ENCODE assay signal across 8 cellular contexts in the genomic region with DNA sequence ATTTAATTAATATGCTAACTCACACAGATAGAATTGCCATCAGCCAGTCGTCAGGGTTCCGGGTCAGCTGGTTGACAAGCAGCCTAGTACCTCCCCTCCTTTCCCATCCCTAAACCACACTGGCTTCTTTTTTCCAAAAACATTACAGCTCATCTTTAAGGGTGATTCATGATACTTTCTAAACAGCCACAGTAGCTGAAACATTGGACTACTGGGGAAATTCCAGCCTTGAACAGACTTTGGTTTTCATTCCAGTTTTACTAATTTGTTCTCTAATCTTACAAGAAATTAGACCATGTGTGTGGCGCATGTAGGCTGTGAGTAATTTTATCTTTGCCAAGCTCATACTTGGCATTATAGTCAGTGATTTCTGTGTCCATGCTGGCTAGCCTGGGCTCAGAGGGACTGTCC.
A peak's percentile ranks its signal among the peaks of the same experiment; 100 is the strongest.
DNase-seq lines count a peak whose midpoint lies in the region; ATAC-seq and TF ChIP-seq lines count a peak whose summit lies in the region.

No MANE protein-coding gene starts in this region.

- H3K36me3 ChIP-seq in brain microvascular endothelial cell (replicated peaks), result no peaks in the 10 kb centered on the region

- TF ChIP-seq CTCF in AG04449 (IDR thresholded peaks at IDR 0.05; ENCODE audit: insufficient read depth, low read length, missing control alignments) (no peak), brain microvascular endothelial cell (IDR thresholded peaks at IDR 0.05; ENCODE audit: low read depth, low read length, missing control alignments) (no peak)

- H3K27me3 ChIP-seq in brain microvascular endothelial cell (replicated peaks), result no peaks in the 10 kb centered on the region

- H3K4me3 ChIP-seq in AG04449 (ENCODE audit: low read depth, low read length), result no peak overlapping the region
- H3K4me3 ChIP-seq in brain microvascular endothelial cell (ENCODE audit: low read depth, low read length), result no peak overlapping the region

- DNase-seq in AG04449 (ENCODE audit: low read depth, low spot score) (peak; percentile 63), brain microvascular endothelial cell (peak; percentile 78), lung microvascular endothelial cell (ENCODE audit: low read depth in 2 of 2) (peak; percentile 38 to 69), SW480 (ENCODE audit: low spot score) (no peak), SIG-M5 (lab: John Stamatoyannopoulos, UW) (no peak), NOMO-1 (lab: John Stamatoyannopoulos, UW; ENCODE audit: unreplicated experiment in 2 of 2) (no peak)

- POLR2A ChIA-PET in AG04449 (lab: Yijun Ruan, JAX), result interaction anchor here (1.0 kb wide), 2 partner anchors 24 to 71 kb away, joined by 3 read pairs; no protein-coding TSS in a partner anchor

- peak overlapping the region; percentile 54 for H3K27ac ChIP-seq in brain microvascular endothelial cell

- CTCF ChIA-PET in AG04449 (lab: Yijun Ruan, JAX), result no interaction called here

- in situ Hi-C loops in brain microvascular endothelial cell (cut with HindIII; ENCODE audit: low pct_ligation_motif_present, low sequenced_read_pairs), result no loop called here

- peak; percentile 73 for ATAC-seq in HG02610 (IDR thresholded peaks at IDR 0.05; ENCODE audit: unreplicated experiment)
- ATAC-seq in GM19328 (IDR thresholded peaks at IDR 0.05; ENCODE audit: unreplicated experiment), result no peak

Comparison
In these comparisons a context has a peak if more than half of its experiments do, and no peak if none do; other contexts are left out.
1. DNase-seq: peak in AG04449 (single experiment), brain microvascular endothelial cell (single experiment) and lung microvascular endothelial cell (2 of 2); none in SW480 (single experiment), SIG-M5 (single experiment) and NOMO-1 (0 of 2).